ENCODE assay signal across 8 cellular contexts in the genomic region with DNA sequence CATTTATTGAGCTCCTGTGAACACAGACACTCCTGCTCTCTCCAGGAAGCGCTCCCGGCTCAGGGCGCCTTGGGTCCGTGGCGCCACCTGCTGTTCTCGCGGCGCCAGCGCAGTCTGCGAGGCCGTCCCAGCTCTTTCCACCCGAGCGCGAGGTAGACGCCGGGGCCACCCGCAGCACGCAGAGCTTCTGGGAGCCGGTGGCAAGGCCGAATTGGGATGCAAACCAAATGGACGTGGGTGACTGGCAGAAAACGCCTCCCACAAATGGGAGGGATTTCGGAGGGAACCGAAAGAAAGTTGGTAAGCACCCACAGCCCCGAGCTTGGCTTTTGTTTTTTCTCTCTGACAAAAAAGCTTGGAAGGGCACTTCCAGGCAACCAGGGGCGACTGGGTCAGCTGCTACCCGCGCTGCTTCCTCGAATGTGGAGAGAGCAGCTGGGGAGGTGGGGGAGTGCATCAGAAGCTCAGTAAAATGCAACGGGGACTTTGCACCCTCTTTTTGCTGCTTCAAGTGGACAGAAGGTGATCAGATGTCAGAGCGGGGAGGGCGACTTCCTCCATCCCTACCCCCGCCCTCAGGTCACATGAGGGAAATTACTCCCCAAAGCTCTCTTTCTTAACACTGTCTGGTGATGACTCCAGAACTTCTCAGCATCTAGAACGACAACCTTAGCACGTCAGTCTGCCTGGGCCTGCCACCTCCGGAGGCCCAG. TPM values are rescaled to one million over a fixed set of nuclear protein-coding genes. Genes with fewer than 3 reads are reported as not detected.
DNase-seq lines count a peak whose midpoint lies in the region; ATAC-seq and TF ChIP-seq lines count a peak whose summit lies in the region.

No MANE protein-coding gene starts in this region.

- H3K9ac ChIP-seq in NT2/D1 (ENCODE audit: insufficient read length, low read depth): peak overlapping the region; percentile 77

- peak overlapping the region; percentile 36 for H3K4me3 ChIP-seq in HL-60 (replicated peaks; ENCODE audit: insufficient read depth, low read length)
- H3K4me3 ChIP-seq in NT2/D1 (ENCODE audit: insufficient read length, low read depth): peak overlapping the region; percentile 48
- H3K4me3 ChIP-seq in mucosa of descending colon: no peak overlapping the region

- H3K4me1 ChIP-seq in NT2/D1 (ENCODE audit: insufficient read depth, insufficient read length): peaks cover 2% of the 10 kb centered on the region
- H3K4me1 ChIP-seq in mucosa of descending colon (ENCODE audit: low read depth): peaks cover 10% of the 10 kb centered on the region

- H3K27ac ChIP-seq in HL-60 (replicated peaks): peak overlapping the region; percentile 75
- H3K27ac ChIP-seq in epithelial cell of prostate: peak overlapping the region; percentile 51

- TF ChIP-seq CTCF in HL-60 (IDR thresholded peaks at IDR 0.05; ENCODE audit: insufficient read depth, low read length): peak; percentile 94
- peak; percentile 100 for TF ChIP-seq CTCF in mucosa of descending colon (IDR thresholded peaks at IDR 0.05)

- ATAC-seq in GM19455 (IDR thresholded peaks at IDR 0.05; ENCODE audit: unreplicated experiment) (peak; percentile 95), mucosa of descending colon (peak; percentile 99)

- H3K9me3 ChIP-seq in NT2/D1 (ENCODE audit: insufficient read depth, low read length) (no peaks in the 10 kb centered on the region), mucosa of descending colon (no peaks in the 10 kb centered on the region)

- intact Hi-C loops in mucosa of descending colon (cut with DNase I, micrococcal nuclease): loop anchor here in 1 of 2 donors (5.0 kb wide), 1 partner anchor 271 kb away; no protein-coding TSS in a partner anchor

- H3K36me3 ChIP-seq in NT2/D1 (ENCODE audit: insufficient read depth, insufficient read length, low read length): no peaks in the 10 kb centered on the region
- H3K36me3 ChIP-seq in mucosa of descending colon (ENCODE audit: low read depth): no peaks in the 10 kb centered on the region

- H3K27me3 ChIP-seq in HL-60 (ENCODE audit: insufficient read depth, poor library complexity, severe bottlenecking) (no peaks in the 10 kb centered on the region), NT2/D1 (ENCODE audit: insufficient read depth, insufficient read length) (no peaks in the 10 kb centered on the region)

- DNase-seq in COLO829 (ENCODE audit: low spot score) (peak; percentile 78), HL-60 (ENCODE audit: low read depth in 1 of 2, low spot score in 1 of 2) (peak in 1 of 2 experiments; percentile 85), NT2/D1 (ENCODE audit: low read depth, low spot score) (no peak), activated T-cell treated with anti-CD3 and anti-CD28 coated beads for 4 hours (peak; percentile 75), epithelial cell of prostate (ENCODE audit: low read depth, low spot score) (peak; percentile 26), mucosa of descending colon (peak; percentile 86 to 94 (median 89))
- peak; percentile 48 to 52 for DNase-seq in stimulated activated CD8-positive, alpha-beta memory T cell treated with anti-CD3 and anti-CD28 coated beads, Interleukin-4, amount 100 ng/mL, for 4 hours (ENCODE audit: low read depth in 2 of 2, low spot score in 1 of 2)

RNA-seq across cellular contexts. Expression of a gene that starts 13.5 kb away (rescaled TPM):
- 10 to 100 TPM; 34.6 to 38.9 (median 37.1) TPM for total RNA-seq in mucosa of descending colon
